ENCODE assay signal across 26 cellular contexts in genomic region chr2:74447230-74447999, GRCh38.
"Had no signal": no experiment of that assay in that cellular context is flagged by ENCODE, and none has a peak within 500 bp of the region (broad histone marks: within the 10 kb centered on the region; RNA-seq: fewer than 3 reads in every experiment).

No MANE protein-coding gene starts in this region.

- ATAC-seq: activated T-helper 17 cell treated with anti-CD3 and anti-CD28 coated beads, Interleukin-2, amount 50 U/mL, for 72 hours; Panc1; Right ventricle myocardium inferior had no signal

- DNase-seq: activated CD4-positive, alpha-beta memory T cell treated with anti-CD3 and anti-CD28 coated beads for 36 hours; activated CD4-positive, alpha-beta T cell treated with anti-CD3 and anti-CD28 coated beads, Interleukin-2, amount 10 ng/mL, durations not matched to agents 7 days and 5 days; activated CD4-positive, CD25-positive, alpha-beta regulatory T cell; activated CD8-positive, alpha-beta memory T cell treated with anti-CD3 and anti-CD28 coated beads for 24 hours; activated gamma-delta T cell; activated naive CD4-positive, alpha-beta T cell treated with anti-CD3 and anti-CD28 coated beads, Interleukin-2, amount 10 ng/mL, durations not matched to agents 7 days and 5 days; activated naive CD8-positive, alpha-beta T cell treated with anti-CD3 and anti-CD28 coated beads for 36 hours; activated T-cell treated with anti-CD3 and anti-CD28 coated beads for 4 hours; activated T-cell treated with anti-CD3 and anti-CD28 coated beads, Interleukin-2, amount 50 U/mL, for 48 hours; Kasumi-1; KBM-7; NCI-H1048; NCI-H1930; NCI-H2171 treated with DMSO at 0.1 percent for 48 hours; NCI-H345; NCI-H510A treated with DMSO at 0.1 percent for 48 hours; NCI-H69; NK-92 treated with Interleukin-12 subunit alpha and Interleukin-12 subunit beta, amount 100 ng/mL, for 24 hours; OCI-M1; RPMI8226; T-helper 1 cell had no signal

- H3K27ac ChIP-seq: SK-N-MC, VCaP had no signal

- H3K4me3 ChIP-seq: SK-N-MC had no signal
